Comparison of ENCODE assay signal across 16 cellular contexts in genomic region chr15:70354260-70354894, GRCh38.
"Had no signal": no experiment of that assay in that cellular context is flagged by ENCODE, and none has a peak within 500 bp of the region (broad histone marks: within the 10 kb centered on the region; RNA-seq: fewer than 3 reads in every experiment).

No MANE protein-coding gene starts in this region.

- ATAC-seq: activated CD4-positive, alpha-beta T cell treated with anti-CD3 and anti-CD28 coated beads for 36 hours; activated CD8-positive, alpha-beta T cell treated with anti-CD3 and anti-CD28 coated beads for 36 hours; activated naive CD8-positive, alpha-beta T cell treated with anti-CD3 and anti-CD28 coated beads, Interleukin-2, amount 50 U/mL, for 24 hours; gastrocnemius medialis; left ventricle myocardium superior; stimulated activated effector memory CD8-positive, alpha-beta T cell treated with anti-CD3 and anti-CD28 coated beads, Interleukin-12 subunit alpha, Interleukin-12 subunit beta, amount 100 ng/mL, for 72 hours had no signal

- H3K27me3 Mint-ChIP-seq: activated CD4-positive, alpha-beta T cell treated with anti-CD3 and anti-CD28 coated beads for 36 hours; activated CD8-positive, alpha-beta T cell treated with anti-CD3 and anti-CD28 coated beads for 36 hours had no signal

- H3K4me1 Mint-ChIP-seq: activated CD4-positive, alpha-beta T cell treated with anti-CD3 and anti-CD28 coated beads for 36 hours; activated naive CD8-positive, alpha-beta T cell treated with anti-CD3 and anti-CD28 coated beads, Interleukin-2, amount 50 U/mL, for 24 hours; stimulated activated effector memory CD8-positive, alpha-beta T cell treated with anti-CD3 and anti-CD28 coated beads, Interleukin-12 subunit alpha, Interleukin-12 subunit beta, amount 100 ng/mL, for 72 hours had no signal

- H3K27me3 ChIP-seq: colonic mucosa, thyroid gland, vagina had no signal

- H2AFZ ChIP-seq: parathyroid adenoma had no signal

- H3K4me3 Mint-ChIP-seq: activated CD4-positive, alpha-beta T cell treated with anti-CD3 and anti-CD28 coated beads for 36 hours; activated CD8-positive, alpha-beta T cell treated with anti-CD3 and anti-CD28 coated beads for 36 hours; activated naive CD8-positive, alpha-beta T cell treated with anti-CD3 and anti-CD28 coated beads, Interleukin-2, amount 50 U/mL, for 24 hours; activated T-helper 1 cell treated with anti-CD3 and anti-CD28 coated beads, Interleukin-12 subunit alpha, Interleukin-12 subunit beta, Interleukin-2, Interleukin-4 antibody, amounts not matched to agents 30 ng/mL and 10 ng/mL and 1 ng/mL, durations not matched to agents 14 hours and 24 hours and 36 hours; stimulated activated effector memory CD8-positive, alpha-beta T cell treated with anti-CD3 and anti-CD28 coated beads, Interleukin-12 subunit alpha, Interleukin-12 subunit beta, amount 100 ng/mL, for 72 hours had no signal

- H3K79me2 ChIP-seq: parathyroid adenoma had no signal

- H3K9me3 ChIP-seq: colonic mucosa, gastrocnemius medialis, thyroid gland, vagina had no signal

- H3K36me3 ChIP-seq: cardiac muscle cell, colonic mucosa, gastrocnemius medialis, thyroid gland, vagina had no signal

- H3K27ac ChIP-seq: cardiac muscle cell, colonic mucosa, gastrocnemius medialis, parathyroid adenoma, thyroid gland, vagina had no signal

- H3K4me2 ChIP-seq: smooth muscle cell had no signal

- H3K4me3 ChIP-seq: cardiac muscle cell, colonic mucosa, gastrocnemius medialis, smooth muscle cell, thyroid gland, vagina had no signal

- H3K4me1 ChIP-seq: colonic mucosa, gastrocnemius medialis, parathyroid adenoma, thyroid gland had no signal

- H3K9me3 Mint-ChIP-seq: activated CD8-positive, alpha-beta T cell treated with anti-CD3 and anti-CD28 coated beads for 36 hours; activated naive CD8-positive, alpha-beta T cell treated with anti-CD3 and anti-CD28 coated beads, Interleukin-2, amount 50 U/mL, for 24 hours; activated T-helper 1 cell treated with anti-CD3 and anti-CD28 coated beads, Interleukin-12 subunit alpha, Interleukin-12 subunit beta, Interleukin-2, Interleukin-4 antibody, amounts not matched to agents 30 ng/mL and 10 ng/mL and 1 ng/mL, durations not matched to agents 14 hours and 24 hours and 36 hours; stimulated activated effector memory CD8-positive, alpha-beta T cell treated with anti-CD3 and anti-CD28 coated beads, Interleukin-12 subunit alpha, Interleukin-12 subunit beta, amount 100 ng/mL, for 72 hours had no signal

- DNase-seq: activated CD4-positive, alpha-beta T cell treated with anti-CD3 and anti-CD28 coated beads for 36 hours; activated CD8-positive, alpha-beta T cell treated with anti-CD3 and anti-CD28 coated beads for 36 hours; activated naive CD4-positive, alpha-beta T cell treated with Interleukin-2 at 50 U/mL for 16 hours; activated naive CD8-positive, alpha-beta T cell treated with anti-CD3 and anti-CD28 coated beads, Interleukin-2, amount 50 U/mL, for 24 hours; colonic mucosa; effector CD8-positive, alpha-beta T cell; gastrocnemius medialis; left ventricle myocardium superior; mesenchymal stem cell; thyroid gland had no signal

- H3K36me3 Mint-ChIP-seq: stimulated activated effector memory CD8-positive, alpha-beta T cell treated with anti-CD3 and anti-CD28 coated beads, Interleukin-12 subunit alpha, Interleukin-12 subunit beta, amount 100 ng/mL, for 72 hours had no signal

- H3K27ac Mint-ChIP-seq: activated CD4-positive, alpha-beta T cell treated with anti-CD3 and anti-CD28 coated beads for 36 hours; activated CD8-positive, alpha-beta T cell treated with anti-CD3 and anti-CD28 coated beads for 36 hours; activated naive CD8-positive, alpha-beta T cell treated with anti-CD3 and anti-CD28 coated beads, Interleukin-2, amount 50 U/mL, for 24 hours; activated T-helper 1 cell treated with anti-CD3 and anti-CD28 coated beads, Interleukin-12 subunit alpha, Interleukin-12 subunit beta, Interleukin-2, Interleukin-4 antibody, amounts not matched to agents 30 ng/mL and 10 ng/mL and 1 ng/mL, durations not matched to agents 14 hours and 24 hours and 36 hours; stimulated activated effector memory CD8-positive, alpha-beta T cell treated with anti-CD3 and anti-CD28 coated beads, Interleukin-12 subunit alpha, Interleukin-12 subunit beta, amount 100 ng/mL, for 72 hours had no signal
